Comparison of ENCODE assay signal across 19 cellular contexts in the genomic region with DNA sequence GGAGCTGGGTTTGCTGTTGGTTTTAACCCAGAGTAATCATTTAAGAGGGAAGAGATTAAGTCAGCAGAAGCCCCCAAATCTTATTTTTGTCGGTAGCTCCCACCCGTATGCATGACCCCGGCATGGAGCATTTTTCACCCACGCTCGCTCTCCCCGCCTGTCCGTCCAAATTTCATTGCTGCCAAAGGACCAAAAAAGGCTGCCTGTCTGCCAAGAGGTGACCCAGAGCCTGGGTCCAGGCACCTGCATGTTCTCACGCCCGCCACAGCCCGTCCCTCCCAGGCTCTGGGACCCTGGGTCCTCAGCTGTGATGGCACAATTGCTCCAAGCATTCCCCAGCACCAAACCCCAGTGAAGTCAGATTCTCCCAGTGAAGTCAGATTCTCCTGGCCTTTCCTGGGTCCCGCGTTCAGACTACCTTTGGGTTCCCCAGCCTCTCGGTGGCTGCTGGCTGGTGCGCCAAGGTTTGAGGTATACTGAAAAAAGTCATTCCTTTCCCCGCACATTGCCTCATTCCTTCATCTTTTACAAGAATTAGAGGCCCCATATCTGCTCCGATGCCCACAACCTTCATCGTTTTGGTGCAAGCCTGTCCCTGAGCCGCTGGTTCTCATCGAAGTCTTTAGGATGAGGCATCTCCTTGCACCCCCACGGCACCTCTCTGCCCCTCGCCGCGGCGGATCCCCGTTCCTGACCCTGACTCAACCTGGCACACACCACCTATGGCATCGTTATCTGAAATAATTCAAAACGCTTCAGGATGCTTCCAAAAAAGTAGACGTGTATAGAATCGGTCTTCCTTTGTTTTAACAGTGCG. TPM values are rescaled to one million over a fixed set of nuclear protein-coding genes. Genes with fewer than 3 reads are reported as not detected.
DNase-seq lines count a peak whose midpoint lies in the region; ATAC-seq and TF ChIP-seq lines count a peak whose summit lies in the region.
"Had no signal": no experiment of that assay in that cellular context is flagged by ENCODE, and none has a peak within 500 bp of the region (broad histone marks: within the 10 kb centered on the region; RNA-seq: fewer than 3 reads in every experiment).

No MANE protein-coding gene starts in this region.

- POLR2A ChIA-PET in A673 (lab: Charles Lee; ENCODE audit: low non-redundant PET), result no interaction called here
- POLR2A ChIA-PET in OCI-LY7 (lab: Charles Lee), result no interaction called here

- H3K4me3 Mint-ChIP-seq in glutamatergic neuron (ENCODE audit: unreplicated experiment), result no peak overlapping the region
- H3K4me3 Mint-ChIP-seq in natural killer cell treated with Interleukin-12 subunit alpha and Interleukin-12 subunit beta and Interleukin-15 and Interleukin-18, amount 100 ng/mL, for 72 hours, result no peak overlapping the region
- H3K4me3 Mint-ChIP-seq: CD4-positive, CD25-positive, alpha-beta regulatory T cell had no signal

- intact Hi-C loops in A673 (cut with micrococcal nuclease; ENCODE audit: unreplicated experiment) (no loop called here), posterior vena cava (cut with DNase I) (no loop called here), OCI-LY7 (cut with micrococcal nuclease; ENCODE audit: unreplicated experiment) (no loop called here)

- H3K9me2 ChIP-seq in OCI-LY7 (ENCODE audit: insufficient read depth, low read length), result no peaks in the 10 kb centered on the region

- no peak for ATAC-seq in HG02884 (IDR thresholded peaks at IDR 0.05; ENCODE audit: unreplicated experiment)
- ATAC-seq in natural killer cell treated with Interleukin-12 subunit alpha and Interleukin-12 subunit beta and Interleukin-15 and Interleukin-18, amount 100 ng/mL, for 72 hours, result no peak
- ATAC-seq: A549 had no signal

- H3K79me2 ChIP-seq in OCI-LY7 (ENCODE audit: insufficient read depth, low read depth, low read length), result no peaks in the 10 kb centered on the region

- H2AFZ ChIP-seq in OCI-LY7 (ENCODE audit: low read length), result no peak overlapping the region

- TF ChIP-seq CTCF in A673 (conservative IDR thresholded peaks at IDR 0.05; ENCODE audit: low read depth, low read length) (no peak), glutamatergic neuron (IDR thresholded peaks at IDR 0.05; ENCODE audit: partially characterized antibody, unreplicated experiment) (no peak), OCI-LY7 (conservative IDR thresholded peaks at IDR 0.05; ENCODE audit: low read length) (no peak)

- no TSS peak for BruUV-seq in A673 (replicated peaks; lab: Mats Ljungman, UMichigan)
- no TSS peak for BruUV-seq in OCI-LY7 (replicated peaks; lab: Mats Ljungman, UMichigan)

- H3K27me3 ChIP-seq in A673 (replicated peaks; ENCODE audit: insufficient read depth, low read depth, low read length, poor library complexity), result peaks cover 70% of the 10 kb centered on the region

- H3K4me3 ChIP-seq in A673 (ENCODE audit: low read depth, low read length, poor library complexity, severe bottlenecking) (peak overlapping the region; percentile 40), OCI-LY7 (ENCODE audit: low read depth, low read length, poor library complexity, severe bottlenecking) (no peak overlapping the region)
- H3K4me3 ChIP-seq: A549 had no signal

- H3K36me3 ChIP-seq in A673 (ENCODE audit: insufficient read depth, low read length, poor library complexity, severe bottlenecking) (no peaks in the 10 kb centered on the region), OCI-LY7 (ENCODE audit: insufficient read depth, low read length) (no peaks in the 10 kb centered on the region)

- no peaks in the 10 kb centered on the region for H4K20me1 ChIP-seq in OCI-LY7 (ENCODE audit: insufficient read depth, low read length)

- no peak overlapping the region for H3K27ac ChIP-seq in A673 (ENCODE audit: low read depth, low read length, poor library complexity, severe bottlenecking)
- peak overlapping the region; percentile 86 for H3K27ac ChIP-seq in angular gyrus (ENCODE audit: low read depth, low read length)
- no peak overlapping the region for H3K27ac ChIP-seq in OCI-LY7 (ENCODE audit: low read depth, low read length, poor library complexity, severe bottlenecking)
- H3K27ac ChIP-seq: A549, RWPE1 had no signal

- H3K4me1 Mint-ChIP-seq in glutamatergic neuron (ENCODE audit: low read depth, unreplicated experiment), result peaks cover 17% of the 10 kb centered on the region
- H3K4me1 Mint-ChIP-seq in natural killer cell treated with Interleukin-12 subunit alpha and Interleukin-12 subunit beta and Interleukin-15 and Interleukin-18, amount 100 ng/mL, for 72 hours (ENCODE audit: low read depth in 2 of 2), result no peaks in the 10 kb centered on the region

- peaks cover 2% of the 10 kb centered on the region for H3K27me3 Mint-ChIP-seq in glutamatergic neuron (ENCODE audit: unreplicated experiment)
- peaks cover 4% of the 10 kb centered on the region in 2 donors for H3K27me3 Mint-ChIP-seq in natural killer cell treated with Interleukin-12 subunit alpha and Interleukin-12 subunit beta and Interleukin-15 and Interleukin-18, amount 100 ng/mL, for 72 hours
- H3K27me3 Mint-ChIP-seq: CD4-positive, CD25-positive, alpha-beta regulatory T cell had no signal

- CTCF ChIA-PET in A673 (lab: Charles Lee), result no interaction called here
- CTCF ChIA-PET in OCI-LY7 (lab: Charles Lee; ENCODE audit: unreplicated experiment), result no interaction called here

- no peaks in the 10 kb centered on the region for H3K9me3 Mint-ChIP-seq in glutamatergic neuron (ENCODE audit: unreplicated experiment)
- H3K9me3 Mint-ChIP-seq in natural killer cell treated with Interleukin-12 subunit alpha and Interleukin-12 subunit beta and Interleukin-15 and Interleukin-18, amount 100 ng/mL, for 72 hours, result no peaks in the 10 kb centered on the region
- H3K9me3 Mint-ChIP-seq: CD4-positive, CD25-positive, alpha-beta regulatory T cell had no signal

- no peaks in the 10 kb centered on the region for H3K4me1 ChIP-seq in A673 (ENCODE audit: insufficient read depth, low read length, poor library complexity, severe bottlenecking)
- H3K4me1 ChIP-seq in OCI-LY7 (ENCODE audit: insufficient read depth, low read length, poor library complexity, severe bottlenecking), result no peaks in the 10 kb centered on the region
- H3K4me1 ChIP-seq: A549 had no signal

- no peak overlapping the region for H3K4me2 ChIP-seq in OCI-LY7 (ENCODE audit: low read length)
- H3K4me2 ChIP-seq: A549 had no signal

- H3K36me3 Mint-ChIP-seq in glutamatergic neuron (ENCODE audit: unreplicated experiment), result no peaks in the 10 kb centered on the region
- H3K36me3 Mint-ChIP-seq in natural killer cell treated with Interleukin-12 subunit alpha and Interleukin-12 subunit beta and Interleukin-15 and Interleukin-18, amount 100 ng/mL, for 72 hours, result no peaks in the 10 kb centered on the region

- DNase-seq in A673 (ENCODE audit: low spot score) (no peak), glutamatergic neuron (peak; percentile 2), posterior vena cava (ENCODE audit: low spot score) (peak; percentile 72), foreskin melanocyte (no peak), OCI-LY7 (ENCODE audit: low spot score) (no peak)
- DNase-seq in natural killer cell treated with Interleukin-12 subunit alpha and Interleukin-12 subunit beta and Interleukin-15 and Interleukin-18, amount 100 ng/mL, for 72 hours (ENCODE audit: low spot score), result no peak
- DNase-seq: CD4-positive, CD25-positive, alpha-beta regulatory T cell; HCEC 1CT; KBM-7; MV-4-11; NCI-H1417 treated with DMSO at 0.1 percent for 48 hours; NCI-H2029 treated with DMSO at 0.1 percent for 48 hours; NCI-H2171 treated with DMSO at 0.1 percent for 48 hours; NCI-H748 treated with DMSO at 0.1 percent for 48 hours had no signal

- H3K9me3 ChIP-seq in A673 (ENCODE audit: low read depth, low read length, poor library complexity, severe bottlenecking), result no peaks in the 10 kb centered on the region
- H3K9me3 ChIP-seq in OCI-LY7 (ENCODE audit: low read length), result no peaks in the 10 kb centered on the region
- H3K9me3 ChIP-seq: A549 had no signal

- no peak overlapping the region for H3K27ac Mint-ChIP-seq in glutamatergic neuron (ENCODE audit: unreplicated experiment)
- no peak overlapping the region for H3K27ac Mint-ChIP-seq in natural killer cell treated with Interleukin-12 subunit alpha and Interleukin-12 subunit beta and Interleukin-15 and Interleukin-18, amount 100 ng/mL, for 72 hours
- H3K27ac Mint-ChIP-seq: CD4-positive, CD25-positive, alpha-beta regulatory T cell had no signal

RNA-seq across cellular contexts. Expression of gene F7, which starts 59.3 kb away (rescaled TPM):
- total RNA-seq in A673 (2021) (not detected in 2 replicates), glutamatergic neuron (ENCODE audit: unreplicated experiment) (not detected), posterior vena cava (under 1 TPM in 1 of 2 donors, not detected in 1; 0.10 TPM), OCI-LY7 (2022) (not detected in 2 replicates)
- not detected in 2 replicates for total RNA-seq in OCI-LY7 (2014; rRNA removed; shearing (Covaris generic))
- total RNA-seq in natural killer cell treated with Interleukin-12 subunit alpha and Interleukin-12 subunit beta and Interleukin-15 and Interleukin-18, amount 100 ng/mL, for 72 hours, result not detected
- total RNA-seq: CD4-positive, CD25-positive, alpha-beta regulatory T cell; SK-MEL-5 had no signal

Comparison
In these comparisons a context has a peak if more than half of its experiments do, and no peak if none do; other contexts are left out.
1. DNase-seq: peak in glutamatergic neuron (single experiment) and posterior vena cava (single experiment); none in A673 (single experiment), foreskin melanocyte (single experiment), OCI-LY7 (single experiment) and natural killer cell treated with Interleukin-12 subunit alpha and Interleukin-12 subunit beta and Interleukin-15 and Interleukin-18, amount 100 ng/mL, for 72 hours (single experiment).